1 cellular context compared by ENCODE assay signal in the genomic region with DNA sequence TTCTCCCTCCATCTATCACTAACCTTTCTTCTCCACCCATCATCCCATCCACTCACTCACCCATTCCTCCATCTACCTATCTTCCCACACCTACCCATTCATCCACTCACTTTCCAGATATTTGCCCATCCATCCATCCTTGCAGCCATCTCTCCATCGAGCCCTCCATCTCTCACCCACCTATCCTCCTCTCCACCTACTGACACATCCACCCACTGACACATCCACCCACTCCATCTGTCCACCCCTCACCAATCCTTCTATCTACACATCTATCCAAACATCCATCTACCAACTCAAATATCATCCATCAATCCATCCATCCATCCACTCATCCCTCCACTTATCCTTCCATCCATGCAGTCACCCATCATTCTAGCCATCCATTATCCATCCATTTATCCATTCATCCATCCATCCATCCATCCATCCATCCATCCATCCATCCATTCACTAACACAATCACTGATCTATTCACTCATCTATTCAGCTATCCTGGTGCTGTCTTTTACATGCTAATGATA.
TF ChIP-seq lines count a peak whose summit lies in the region.

No MANE protein-coding gene starts in this region.

TF ChIP-seq in IMR-90, 13 proteins besides CTCF, POLR2A, EP300 and RAD21 (continued from another document):
- TF ChIP-seq, protein P1, sequence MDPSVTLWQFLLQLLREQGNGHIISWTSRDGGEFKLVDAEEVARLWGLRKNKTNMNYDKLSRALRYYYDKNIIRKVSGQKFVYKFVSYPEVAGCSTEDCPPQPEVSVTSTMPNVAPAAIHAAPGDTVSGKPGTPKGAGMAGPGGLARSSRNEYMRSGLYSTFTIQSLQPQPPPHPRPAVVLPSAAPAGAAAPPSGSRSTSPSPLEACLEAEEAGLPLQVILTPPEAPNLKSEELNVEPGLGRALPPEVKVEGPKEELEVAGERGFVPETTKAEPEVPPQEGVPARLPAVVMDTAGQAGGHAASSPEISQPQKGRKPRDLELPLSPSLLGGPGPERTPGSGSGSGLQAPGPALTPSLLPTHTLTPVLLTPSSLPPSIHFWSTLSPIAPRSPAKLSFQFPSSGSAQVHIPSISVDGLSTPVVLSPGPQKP (IDR thresholded peaks at IDR 0.05; ENCODE audit: borderline replicate concordance, low read depth, low read length): no peak
